1 cellular context compared by ENCODE assay signal in the genomic region with DNA sequence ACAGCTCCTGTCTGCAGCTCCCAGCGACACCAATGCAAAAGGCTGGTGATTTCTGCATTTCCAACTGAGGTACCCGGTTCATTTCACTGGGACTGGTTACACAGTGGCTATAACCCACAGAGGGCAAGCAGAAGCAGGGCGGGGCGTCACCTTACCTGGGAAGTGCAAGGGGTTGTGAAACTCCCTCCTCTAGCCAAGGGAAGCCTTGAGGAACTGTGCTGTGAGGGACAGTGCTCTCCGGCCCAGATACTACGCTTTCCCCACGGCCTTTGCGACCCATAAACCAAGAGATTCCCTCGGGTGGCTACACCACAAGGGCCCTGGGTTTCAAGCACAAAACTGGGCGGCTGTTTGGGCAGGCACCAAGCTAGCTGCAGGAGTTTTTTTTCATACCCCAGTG.
TF ChIP-seq lines count a peak whose summit lies in the region.

No MANE protein-coding gene starts in this region.

TF ChIP-seq in HCT116, 20 proteins besides CTCF, POLR2A, EP300 and RAD21 (continued from another document):
- TF ChIP-seq, protein P1, sequence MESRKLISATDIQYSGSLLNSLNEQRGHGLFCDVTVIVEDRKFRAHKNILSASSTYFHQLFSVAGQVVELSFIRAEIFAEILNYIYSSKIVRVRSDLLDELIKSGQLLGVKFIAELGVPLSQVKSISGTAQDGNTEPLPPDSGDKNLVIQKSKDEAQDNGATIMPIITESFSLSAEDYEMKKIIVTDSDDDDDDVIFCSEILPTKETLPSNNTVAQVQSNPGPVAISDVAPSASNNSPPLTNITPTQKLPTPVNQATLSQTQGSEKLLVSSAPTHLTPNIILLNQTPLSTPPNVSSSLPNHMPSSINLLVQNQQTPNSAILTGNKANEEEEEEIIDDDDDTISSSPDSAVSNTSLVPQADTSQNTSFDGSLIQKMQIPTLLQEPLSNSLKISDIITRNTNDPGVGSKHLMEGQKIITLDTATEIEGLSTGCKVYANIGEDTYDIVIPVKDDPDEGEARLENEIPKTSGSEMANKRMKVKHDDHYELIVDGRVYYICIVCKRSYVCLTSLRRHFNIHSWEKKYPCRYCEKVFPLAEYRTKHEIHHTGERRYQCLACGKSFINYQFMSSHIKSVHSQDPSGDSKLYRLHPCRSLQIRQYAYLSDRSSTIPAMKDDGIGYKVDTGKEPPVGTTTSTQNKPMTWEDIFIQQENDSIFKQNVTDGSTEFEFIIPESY (IDR thresholded peaks at IDR 0.05; ENCODE audit: extremely low read depth, insufficient replicate concordance, low read length), result no peak
- TF ChIP-seq EZH2 (IDR thresholded peaks at IDR 0.05), result no peak
- no peak for TF ChIP-seq ZNF274 (IDR thresholded peaks at IDR 0.05; ENCODE audit: low read depth, low read length)
- TF ChIP-seq ELF1 (IDR thresholded peaks at IDR 0.05; ENCODE audit: borderline replicate concordance, low read depth), result no peak
- TF ChIP-seq EGR1 (IDR thresholded peaks at IDR 0.05; ENCODE audit: low read depth), result no peak
- no peak for TF ChIP-seq FOSL1 (IDR thresholded peaks at IDR 0.05; ENCODE audit: low read depth)
- no peak for TF ChIP-seq YY1 (IDR thresholded peaks at IDR 0.05; ENCODE audit: extremely low read depth, insufficient replicate concordance, low read depth, low read length)
- TF ChIP-seq POLR2AphosphoS5 (IDR thresholded peaks at IDR 0.05; ENCODE audit: low read depth, low read length), result no peak
